8 cellular contexts compared by ENCODE assay signal in the genomic region with DNA sequence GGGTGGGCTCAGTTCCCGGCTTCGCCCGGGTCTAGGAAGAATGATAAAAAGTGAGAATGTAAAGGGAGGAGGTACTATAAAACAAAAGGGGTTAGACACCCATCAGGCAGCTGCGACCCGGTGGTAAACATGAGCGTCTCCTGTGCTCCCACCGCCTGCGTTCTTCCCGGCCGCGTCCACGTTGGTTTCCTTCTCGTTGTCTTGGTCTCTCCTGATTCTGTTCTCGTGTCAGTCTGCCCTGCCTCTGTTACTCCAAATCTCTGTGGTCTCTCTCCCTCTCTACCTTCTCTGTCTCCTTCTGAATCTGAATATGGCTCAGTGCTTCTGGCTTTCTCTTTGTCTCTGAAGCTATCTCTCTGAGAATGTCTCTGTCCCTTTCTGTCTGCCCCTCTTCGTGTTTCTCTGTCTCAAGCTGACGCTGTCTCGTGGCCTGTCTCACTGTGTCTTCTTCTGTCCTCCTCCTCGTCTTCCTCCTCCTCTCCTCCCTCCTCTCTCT. TPM values are rescaled to one million over a fixed set of nuclear protein-coding genes. Genes with fewer than 3 reads are reported as not detected.
DNase-seq lines count a peak whose midpoint lies in the region; ATAC-seq and TF ChIP-seq lines count a peak whose summit lies in the region.

No MANE protein-coding gene starts in this region.

- CTCF ChIA-PET in CD8-positive, alpha-beta memory T cell (lab: Charles Lee) = no interaction called here

- ATAC-seq in HG03460 (IDR thresholded peaks at IDR 0.05; ENCODE audit: unreplicated experiment) (peak; percentile 7), GM21717 (IDR thresholded peaks at IDR 0.05; ENCODE audit: unreplicated experiment) (no peak)

- H3K36me3 Mint-ChIP-seq in CD8-positive, alpha-beta memory T cell = peaks cover 0 to 4% (median 0%) of the 10 kb centered on the region in 3 donors
- H3K36me3 Mint-ChIP-seq in endodermal cell (ENCODE audit: low read depth) (no peaks in the 10 kb centered on the region), osteocyte (ENCODE audit: unreplicated experiment) (no peaks in the 10 kb centered on the region)

- H3K27me3 Mint-ChIP-seq in CD8-positive, alpha-beta memory T cell = peaks cover 38 to 65% of the 10 kb centered on the region in 2 donors
- H3K27me3 Mint-ChIP-seq in endodermal cell (ENCODE audit: insufficient read depth) (peaks cover 64% of the 10 kb centered on the region), osteocyte (ENCODE audit: unreplicated experiment) (peaks cover 2% of the 10 kb centered on the region)

- peaks cover 19% of the 10 kb centered on the region for H3K27me3 ChIP-seq in CD8-positive, alpha-beta memory T cell (ENCODE audit: insufficient read depth, low read length, poor library complexity, severe bottlenecking)
- H3K27me3 ChIP-seq in endodermal cell (ENCODE audit: control insufficient read depth, insufficient read depth, low read length, poor library complexity, severe bottlenecking) = peaks cover 38% of the 10 kb centered on the region

- no peaks in the 10 kb centered on the region for H3K9me3 ChIP-seq in CD8-positive, alpha-beta memory T cell (ENCODE audit: low read length)
- no peaks in the 10 kb centered on the region for H3K9me3 ChIP-seq in endodermal cell (ENCODE audit: control insufficient read depth, low read length)

- no peak for DNase-seq in CD8-positive, alpha-beta memory T cell
- DNase-seq in endodermal cell = no peak
- DNase-seq in osteocyte (ENCODE audit: extremely low spot score, unreplicated experiment) = no peak
- no peak for DNase-seq in CD1c-positive myeloid dendritic cell (ENCODE audit: extremely low spot score)
- no peak for DNase-seq in hippocampal formation (lab: John Stamatoyannopoulos, UW)
- DNase-seq in AML-193 (lab: John Stamatoyannopoulos, UW) = no peak

- H3K4me3 Mint-ChIP-seq in CD8-positive, alpha-beta memory T cell = peak overlapping the region in 6 of 7 donors; percentile 57 to 82 (median 71)
- H3K4me3 Mint-ChIP-seq in endodermal cell (peak overlapping the region; percentile 50), osteocyte (ENCODE audit: unreplicated experiment) (peak overlapping the region; percentile 69)

- whole genome bisulfite sequencing in endodermal cell (ENCODE audit: insufficient coverage in 1 of 2, insufficient read length in 1 of 2), 2 experiments = 5 to 13% methylated on average over 14 to 18 of the region's 18 CpGs

- H3K27ac ChIP-seq in CD8-positive, alpha-beta memory T cell (ENCODE audit: low read depth, low read length) = no peak overlapping the region
- H3K27ac ChIP-seq in endodermal cell (ENCODE audit: low read depth, low read length) = no peak overlapping the region

- H3K4me3 ChIP-seq in CD8-positive, alpha-beta memory T cell (ENCODE audit: low read length) = no peak overlapping the region
- H3K4me3 ChIP-seq in endodermal cell (ENCODE audit: low read length) = peak overlapping the region; percentile 64

- peaks cover 4% of the 10 kb centered on the region for H3K4me1 ChIP-seq in CD8-positive, alpha-beta memory T cell (ENCODE audit: insufficient read depth, low read length)
- peaks cover 12% of the 10 kb centered on the region for H3K4me1 ChIP-seq in endodermal cell (ENCODE audit: control insufficient read depth, insufficient read depth, low read length)

- TF ChIP-seq CTCF in endodermal cell (conservative IDR thresholded peaks at IDR 0.05) (no peak), osteocyte (IDR thresholded peaks at IDR 0.05) (no peak)

- POLR2A ChIA-PET in CD8-positive, alpha-beta memory T cell (lab: Charles Lee) = no interaction called here

- no peaks in the 10 kb centered on the region for H3K36me3 ChIP-seq in CD8-positive, alpha-beta memory T cell (ENCODE audit: insufficient read depth, low read length)
- no peaks in the 10 kb centered on the region for H3K36me3 ChIP-seq in endodermal cell (ENCODE audit: control insufficient read depth, insufficient read depth, low read length)

- peak overlapping the region in 2 of 8 donors; percentile 0 to 52 for H3K27ac Mint-ChIP-seq in CD8-positive, alpha-beta memory T cell
- H3K27ac Mint-ChIP-seq in endodermal cell (peak overlapping the region; percentile 23), osteocyte (ENCODE audit: unreplicated experiment) (peak overlapping the region; percentile 96)

- H3K9me3 Mint-ChIP-seq in CD8-positive, alpha-beta memory T cell = no peaks in the 10 kb centered on the region
- H3K9me3 Mint-ChIP-seq in endodermal cell (no peaks in the 10 kb centered on the region), osteocyte (ENCODE audit: unreplicated experiment) (no peaks in the 10 kb centered on the region)

- H3K4me1 Mint-ChIP-seq in CD8-positive, alpha-beta memory T cell = peaks cover 21 to 26% (median 22%) of the 10 kb centered on the region in 3 donors
- peaks cover 32% of the 10 kb centered on the region for H3K4me1 Mint-ChIP-seq in endodermal cell
- peaks cover 32% of the 10 kb centered on the region for H3K4me1 Mint-ChIP-seq in osteocyte (ENCODE audit: unreplicated experiment)

- H3K9ac ChIP-seq in endodermal cell (ENCODE audit: extremely low read depth, low read length, poor library complexity, severe bottlenecking) = peak overlapping the region; percentile 30

RNA-seq across cellular contexts. Expression of gene FOXP4, which starts 41.6 kb away (rescaled TPM):
- total RNA-seq in CD8-positive, alpha-beta memory T cell = 10 to 100 TPM; 22.2 to 22.3 TPM
- polyA plus RNA-seq in CD8-positive, alpha-beta memory T cell = 1.6 TPM
- total RNA-seq in endodermal cell = 10 to 100 TPM; 44.4 to 47.7 TPM
- polyA plus RNA-seq in endodermal cell (2013, experiment 1 of 2) = 54.1 TPM
- 47.0 TPM for polyA plus RNA-seq in endodermal cell (2013, experiment 2 of 2)
- total RNA-seq in osteocyte = 24.7 and 26.9 TPM in 2 replicates
